2 cellular contexts compared by ENCODE assay signal in the genomic region with DNA sequence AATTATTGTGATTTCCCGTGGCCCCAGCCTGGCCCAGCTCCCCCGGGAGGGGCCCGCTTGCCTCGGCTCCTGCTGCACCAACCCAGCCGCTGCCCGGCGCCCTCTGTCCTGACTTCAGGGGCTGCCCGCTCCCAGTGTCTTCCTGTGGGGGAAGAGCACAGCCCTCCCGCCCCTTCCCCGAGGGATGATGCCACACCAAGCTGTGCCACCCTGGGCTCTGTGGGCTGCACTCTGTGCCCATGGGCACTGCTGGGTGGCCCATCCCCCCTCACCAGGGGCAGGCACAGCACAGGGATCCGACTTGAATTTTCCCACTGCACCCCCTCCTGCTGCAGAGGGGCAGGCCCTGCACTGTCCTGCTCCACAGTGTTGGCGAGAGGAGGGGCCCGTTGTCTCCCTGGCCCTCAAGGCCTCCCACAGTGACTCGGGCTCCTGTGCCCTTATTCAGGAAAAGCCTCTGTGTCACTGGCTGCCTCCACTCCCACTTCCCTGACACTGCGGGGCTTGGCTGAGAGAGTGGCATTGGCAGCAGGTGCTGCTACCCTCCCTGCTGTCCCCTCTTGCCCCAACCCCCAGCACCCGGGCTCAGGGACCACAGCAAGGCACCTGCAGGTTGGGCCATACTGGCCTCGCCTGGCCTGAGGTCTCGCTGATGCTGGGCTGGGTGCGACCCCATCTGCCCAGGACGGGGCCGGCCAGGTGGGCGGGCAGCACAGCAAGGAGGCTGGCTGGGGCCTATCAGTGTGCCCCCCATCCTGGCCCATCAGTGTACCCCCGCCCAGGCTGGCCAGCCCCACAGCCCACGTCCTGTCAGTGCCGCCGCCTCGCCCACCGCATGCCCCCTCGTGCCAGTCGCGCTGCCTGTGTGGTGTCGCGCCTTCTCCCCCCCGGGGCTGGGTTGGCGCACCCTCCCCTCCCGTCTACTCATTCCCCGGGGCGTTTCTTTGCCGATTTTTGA.
TF ChIP-seq lines count a peak whose summit lies in the region.

No MANE protein-coding gene starts in this region.

TF ChIP-seq in HCT116, 20 proteins besides CTCF, POLR2A, EP300 and RAD21:
- TF ChIP-seq FOSL1 (IDR thresholded peaks at IDR 0.05; ENCODE audit: low read depth), result no peak
- no peak for TF ChIP-seq SP1 (IDR thresholded peaks at IDR 0.05; ENCODE audit: low read depth)
- no peak for TF ChIP-seq SIN3A (IDR thresholded peaks at IDR 0.05; ENCODE audit: low read depth)
- TF ChIP-seq, protein P1, sequence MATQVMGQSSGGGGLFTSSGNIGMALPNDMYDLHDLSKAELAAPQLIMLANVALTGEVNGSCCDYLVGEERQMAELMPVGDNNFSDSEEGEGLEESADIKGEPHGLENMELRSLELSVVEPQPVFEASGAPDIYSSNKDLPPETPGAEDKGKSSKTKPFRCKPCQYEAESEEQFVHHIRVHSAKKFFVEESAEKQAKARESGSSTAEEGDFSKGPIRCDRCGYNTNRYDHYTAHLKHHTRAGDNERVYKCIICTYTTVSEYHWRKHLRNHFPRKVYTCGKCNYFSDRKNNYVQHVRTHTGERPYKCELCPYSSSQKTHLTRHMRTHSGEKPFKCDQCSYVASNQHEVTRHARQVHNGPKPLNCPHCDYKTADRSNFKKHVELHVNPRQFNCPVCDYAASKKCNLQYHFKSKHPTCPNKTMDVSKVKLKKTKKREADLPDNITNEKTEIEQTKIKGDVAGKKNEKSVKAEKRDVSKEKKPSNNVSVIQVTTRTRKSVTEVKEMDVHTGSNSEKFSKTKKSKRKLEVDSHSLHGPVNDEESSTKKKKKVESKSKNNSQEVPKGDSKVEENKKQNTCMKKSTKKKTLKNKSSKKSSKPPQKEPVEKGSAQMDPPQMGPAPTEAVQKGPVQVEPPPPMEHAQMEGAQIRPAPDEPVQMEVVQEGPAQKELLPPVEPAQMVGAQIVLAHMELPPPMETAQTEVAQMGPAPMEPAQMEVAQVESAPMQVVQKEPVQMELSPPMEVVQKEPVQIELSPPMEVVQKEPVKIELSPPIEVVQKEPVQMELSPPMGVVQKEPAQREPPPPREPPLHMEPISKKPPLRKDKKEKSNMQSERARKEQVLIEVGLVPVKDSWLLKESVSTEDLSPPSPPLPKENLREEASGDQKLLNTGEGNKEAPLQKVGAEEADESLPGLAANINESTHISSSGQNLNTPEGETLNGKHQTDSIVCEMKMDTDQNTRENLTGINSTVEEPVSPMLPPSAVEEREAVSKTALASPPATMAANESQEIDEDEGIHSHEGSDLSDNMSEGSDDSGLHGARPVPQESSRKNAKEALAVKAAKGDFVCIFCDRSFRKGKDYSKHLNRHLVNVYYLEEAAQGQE (IDR thresholded peaks at IDR 0.05; ENCODE audit: low read depth), result no peak
- TF ChIP-seq, protein P2, sequence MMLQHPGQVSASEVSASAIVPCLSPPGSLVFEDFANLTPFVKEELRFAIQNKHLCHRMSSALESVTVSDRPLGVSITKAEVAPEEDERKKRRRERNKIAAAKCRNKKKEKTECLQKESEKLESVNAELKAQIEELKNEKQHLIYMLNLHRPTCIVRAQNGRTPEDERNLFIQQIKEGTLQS (IDR thresholded peaks at IDR 0.05), result no peak
- TF ChIP-seq EZH2phosphoT487 (IDR thresholded peaks at IDR 0.05; ENCODE audit: borderline replicate concordance), result no peak
- TF ChIP-seq EGR1 (IDR thresholded peaks at IDR 0.05; ENCODE audit: low read depth), result no peak
- no peak for TF ChIP-seq EZH2 (IDR thresholded peaks at IDR 0.05)
- TF ChIP-seq, protein P3, sequence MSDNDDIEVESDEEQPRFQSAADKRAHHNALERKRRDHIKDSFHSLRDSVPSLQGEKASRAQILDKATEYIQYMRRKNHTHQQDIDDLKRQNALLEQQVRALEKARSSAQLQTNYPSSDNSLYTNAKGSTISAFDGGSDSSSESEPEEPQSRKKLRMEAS (IDR thresholded peaks at IDR 0.05), result no peak
- no peak for TF ChIP-seq YY1 (IDR thresholded peaks at IDR 0.05; ENCODE audit: extremely low read depth, insufficient replicate concordance, low read depth, low read length)
TF ChIP-seq in HCT116: peak in this region for 0.

TF ChIP-seq in endothelial cell of umbilical vein, 7 proteins besides CTCF, POLR2A, EP300 and RAD21:
- no peak for TF ChIP-seq JUN (IDR thresholded peaks at IDR 0.05; ENCODE audit: borderline replicate concordance, insufficient read depth, insufficient read length, low read depth)
- TF ChIP-seq FOS (IDR thresholded peaks at IDR 0.05; ENCODE audit: borderline replicate concordance, insufficient read depth, low read length), result no peak
- TF ChIP-seq POLR2AphosphoS5 (IDR thresholded peaks at IDR 0.05; ENCODE audit: insufficient read depth, low read depth, low read length), result no peak
- no peak for TF ChIP-seq MYC (IDR thresholded peaks at IDR 0.05; ENCODE audit: low read depth, low read length)
- TF ChIP-seq GATA2 (IDR thresholded peaks at IDR 0.05; ENCODE audit: insufficient read depth, insufficient read length, low read depth, low read length), result no peak
- no peak for TF ChIP-seq EZH2 (IDR thresholded peaks at IDR 0.05; ENCODE audit: borderline replicate concordance, low read depth, low read length, severe bottlenecking)
- TF ChIP-seq, protein P3 (IDR thresholded peaks at IDR 0.05; ENCODE audit: insufficient read depth, insufficient read length), result no peak
